Comparison of ENCODE assay signal across 10 cellular contexts in genomic region chr4:2923141-2923551, GRCh38. TPM values are rescaled to one million over a fixed set of nuclear protein-coding genes. Genes with fewer than 3 reads are reported as not detected.
A peak's percentile ranks its signal among the peaks of the same experiment; 100 is the strongest.
DNase-seq lines count a peak whose midpoint lies in the region; ATAC-seq and TF ChIP-seq lines count a peak whose summit lies in the region.
"Had no signal": no experiment of that assay in that cellular context is flagged by ENCODE, and none has a peak within 500 bp of the region (broad histone marks: within the 10 kb centered on the region; RNA-seq: fewer than 3 reads in every experiment).

No MANE protein-coding gene starts in this region.

- H3K4me1 Mint-ChIP-seq in activated T-cell treated with anti-CD3 and anti-CD28 coated beads, Interleukin-2, amount 50 U/mL, for 72 hours (ENCODE audit: low read depth) = peaks cover 37% of the 10 kb centered on the region
- H3K4me1 Mint-ChIP-seq in activated naive CD8-positive, alpha-beta T cell (ENCODE audit: low read depth) = peaks cover 47% of the 10 kb centered on the region
- H3K4me1 Mint-ChIP-seq in stimulated activated effector memory CD8-positive, alpha-beta T cell treated with anti-CD3 and anti-CD28 coated beads, Interleukin-12 subunit alpha, Interleukin-12 subunit beta, amount 100 ng/mL, for 72 hours = peaks cover 45% of the 10 kb centered on the region

- H3K4me1 ChIP-seq in iPS-20b (ENCODE audit: insufficient read depth, low read length) (peaks cover 13% of the 10 kb centered on the region), thyroid gland (peaks cover 12 to 16% of the 10 kb centered on the region in 2 donors)
- H3K4me1 ChIP-seq: sigmoid colon had no signal

- peaks cover 20 to 41% of the 10 kb centered on the region in 2 donors for H3K36me3 Mint-ChIP-seq in activated T-cell treated with anti-CD3 and anti-CD28 coated beads, Interleukin-2, amount 50 U/mL, for 72 hours (ENCODE audit: insufficient read depth in 2 of 2)
- H3K36me3 Mint-ChIP-seq in activated naive CD8-positive, alpha-beta T cell = peaks cover 10% of the 10 kb centered on the region
- peaks cover 97% of the 10 kb centered on the region for H3K36me3 Mint-ChIP-seq in stimulated activated effector memory CD8-positive, alpha-beta T cell treated with anti-CD3 and anti-CD28 coated beads, Interleukin-12 subunit alpha, Interleukin-12 subunit beta, amount 100 ng/mL, for 72 hours

- 90 to 91% methylated on average over 2 to 9 of the region's 10 CpGs for WGBS in thyroid gland, 2 donors

- H3K27me3 ChIP-seq in iPS-20b (ENCODE audit: insufficient read depth, low read length) (no peaks in the 10 kb centered on the region), thyroid gland (no peaks in the 10 kb centered on the region)
- H3K27me3 ChIP-seq: sigmoid colon had no signal

- H3K27ac Mint-ChIP-seq in activated T-cell treated with anti-CD3 and anti-CD28 coated beads, Interleukin-2, amount 50 U/mL, for 72 hours = peak overlapping the region; percentile 86
- peak overlapping the region; percentile 82 for H3K27ac Mint-ChIP-seq in activated naive CD8-positive, alpha-beta T cell
- H3K27ac Mint-ChIP-seq in stimulated activated effector memory CD8-positive, alpha-beta T cell treated with anti-CD3 and anti-CD28 coated beads, Interleukin-12 subunit alpha, Interleukin-12 subunit beta, amount 100 ng/mL, for 72 hours = peak overlapping the region; percentile 88

- H3K9ac ChIP-seq in iPS-20b (ENCODE audit: low read depth, low read length) = peak overlapping the region; percentile 64; the same call in 1 of the 2 replicates

- no peak for TF ChIP-seq CTCF in thyroid gland (IDR thresholded peaks at IDR 0.05)

- H3K36me3 ChIP-seq in iPS-20b (ENCODE audit: insufficient read depth, low read depth, low read length) (peaks cover 50% of the 10 kb centered on the region), thyroid gland (peaks cover 20 to 29% of the 10 kb centered on the region in 2 donors)

- H3K27ac ChIP-seq in iPS-20b (ENCODE audit: low read length) (peak overlapping the region; percentile 86), thyroid gland (no peak overlapping the region)
- H3K27ac ChIP-seq: sigmoid colon had no signal

- no peak for DNase-seq in activated T-cell treated with anti-CD3 and anti-CD28 coated beads, Interleukin-2, amount 50 U/mL, for 72 hours
- no peak for DNase-seq in activated T-cell treated with anti-CD3 and anti-CD28 coated beads, Interleukin-2, amount 50 U/mL, for 48 hours
- DNase-seq in stimulated activated effector memory CD8-positive, alpha-beta T cell treated with anti-CD3 and anti-CD28 coated beads, Interleukin-12 subunit alpha, Interleukin-12 subunit beta, amount 100 ng/mL, for 72 hours (ENCODE audit: low spot score in 2 of 2) = no peak
- DNase-seq in thyroid gland = no peak
- DNase-seq: kidney glomerular epithelial cell, sigmoid colon had no signal

- TF ChIP-seq POLR2A in thyroid gland (IDR thresholded peaks at IDR 0.05) = no peak

- H3K9me3 Mint-ChIP-seq in activated T-cell treated with anti-CD3 and anti-CD28 coated beads, Interleukin-2, amount 50 U/mL, for 72 hours = peaks cover 0 to 5% of the 10 kb centered on the region in 2 donors
- no peaks in the 10 kb centered on the region for H3K9me3 Mint-ChIP-seq in activated naive CD8-positive, alpha-beta T cell (ENCODE audit: low read depth)
- H3K9me3 Mint-ChIP-seq in stimulated activated effector memory CD8-positive, alpha-beta T cell treated with anti-CD3 and anti-CD28 coated beads, Interleukin-12 subunit alpha, Interleukin-12 subunit beta, amount 100 ng/mL, for 72 hours = peaks cover 4% of the 10 kb centered on the region

- H3K9me3 ChIP-seq in iPS-20b (ENCODE audit: insufficient read depth, low read depth, low read length) (peaks cover 12% of the 10 kb centered on the region; the same call in 1 of the 2 replicates), thyroid gland (no peaks in the 10 kb centered on the region)

- no peak for ATAC-seq in activated T-cell treated with anti-CD3 and anti-CD28 coated beads, Interleukin-2, amount 50 U/mL, for 72 hours (replicated peaks in 1 of 2)
- no peak for ATAC-seq in stimulated activated effector memory CD8-positive, alpha-beta T cell treated with anti-CD3 and anti-CD28 coated beads, Interleukin-12 subunit alpha, Interleukin-12 subunit beta, amount 100 ng/mL, for 72 hours
- ATAC-seq in GM21390 (IDR thresholded peaks at IDR 0.05; ENCODE audit: unreplicated experiment) = no peak
- no peak for ATAC-seq in GM19328 (IDR thresholded peaks at IDR 0.05; ENCODE audit: unreplicated experiment)

- intact Hi-C loops in thyroid gland (cut with DNase I) = no loop called here

- H3K4me3 ChIP-seq in iPS-20b (ENCODE audit: low read length) (peak overlapping the region; percentile 18; the same call in 1 of the 2 replicates), thyroid gland (replicated peaks in 1 of 3) (no peak overlapping the region)
- H3K4me3 ChIP-seq: sigmoid colon had no signal

- H3K4me3 Mint-ChIP-seq in activated T-cell treated with anti-CD3 and anti-CD28 coated beads, Interleukin-2, amount 50 U/mL, for 72 hours = peak overlapping the region in 1 of 2 donors; percentile 25
- peak overlapping the region; percentile 39 for H3K4me3 Mint-ChIP-seq in activated naive CD8-positive, alpha-beta T cell
- H3K4me3 Mint-ChIP-seq in stimulated activated effector memory CD8-positive, alpha-beta T cell treated with anti-CD3 and anti-CD28 coated beads, Interleukin-12 subunit alpha, Interleukin-12 subunit beta, amount 100 ng/mL, for 72 hours = peak overlapping the region; percentile 22

- H3K27me3 Mint-ChIP-seq in activated T-cell treated with anti-CD3 and anti-CD28 coated beads, Interleukin-2, amount 50 U/mL, for 72 hours (ENCODE audit: low read depth) = no peaks in the 10 kb centered on the region
- H3K27me3 Mint-ChIP-seq in activated naive CD8-positive, alpha-beta T cell = no peaks in the 10 kb centered on the region

RNA-seq across cellular contexts. Expression of gene NOP14, which starts 40.1 kb away (rescaled TPM):
- total RNA-seq in activated T-cell treated with anti-CD3 and anti-CD28 coated beads, Interleukin-2, amount 50 U/mL, for 72 hours = 10 to 100 TPM; 72.0 to 75.8 TPM
- 10 to 100 TPM; 18.4 to 24.8 (median 19.3) TPM for total RNA-seq in thyroid gland

RNA-seq across cellular contexts. Expression of gene GRK4, which starts 40.2 kb away (rescaled TPM):
- 1 to 10 TPM; 3.8 to 5.5 TPM for total RNA-seq in activated T-cell treated with anti-CD3 and anti-CD28 coated beads, Interleukin-2, amount 50 U/mL, for 72 hours
- 10 to 100 TPM in 1 of 4 donors, 1 to 10 TPM in 3; 7.6 to 10.8 (median 9.1) TPM for total RNA-seq in thyroid gland
